In the genomic region with DNA sequence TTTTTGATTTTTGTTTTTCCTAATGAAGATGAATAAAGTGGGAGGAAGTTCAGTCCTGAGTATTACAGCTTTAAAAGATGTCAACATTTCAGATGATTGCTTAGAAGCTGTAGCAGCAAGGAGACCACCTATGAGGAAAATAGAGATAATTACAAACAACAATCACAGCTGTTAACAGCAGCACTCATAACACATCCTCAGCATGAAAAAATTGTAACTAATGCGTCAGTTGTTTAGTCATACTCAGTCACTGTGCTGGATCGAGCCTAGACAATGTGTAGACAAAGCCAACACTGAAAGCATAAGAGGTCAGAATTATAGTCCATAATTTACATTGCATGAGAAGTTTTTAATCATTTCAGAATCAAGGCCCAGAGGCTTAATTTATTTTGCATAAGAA, we compare ENCODE assay signal across 17 cellular contexts.
DNase-seq lines count a peak whose midpoint lies in the region; ATAC-seq and TF ChIP-seq lines count a peak whose summit lies in the region.
"Had no signal": no experiment of that assay in that cellular context is flagged by ENCODE, and none has a peak within 500 bp of the region (broad histone marks: within the 10 kb centered on the region; RNA-seq: fewer than 3 reads in every experiment).

No MANE protein-coding gene starts in this region.

- H2AFZ ChIP-seq in GM23338 (0 out of 2 replicates have a peak overlapping the region, but pooled peaks have one; percentile 4), neural cell (ENCODE audit: low read depth, low read length) (no peak overlapping the region)

- H3K27me3 Mint-ChIP-seq in GM23338 (ENCODE audit: insufficient read depth, low read depth, poor library complexity) (no peaks in the 10 kb centered on the region), Caco-2 (ENCODE audit: insufficient read depth, unreplicated experiment) (no peaks in the 10 kb centered on the region)
- H3K27me3 Mint-ChIP-seq: IgD-negative memory B cell had no signal

- H3K9me2 ChIP-seq in GM23338 (ENCODE audit: insufficient read depth) (no peaks in the 10 kb centered on the region), neural cell (ENCODE audit: insufficient read depth, low read length) (no peaks in the 10 kb centered on the region)

- no peaks in the 10 kb centered on the region for H3K4me1 ChIP-seq in GM23338 (ENCODE audit: insufficient read depth)
- H3K4me1 ChIP-seq in Caco-2: peaks cover 21% of the 10 kb centered on the region

- CTCF ChIA-PET in Caco-2 (lab: Charles Lee): no interaction called here

- H3K36me3 ChIP-seq in GM23338 (ENCODE audit: insufficient read depth): no peaks in the 10 kb centered on the region
- H3K36me3 ChIP-seq in neural cell (ENCODE audit: insufficient read depth, low read length): no peaks in the 10 kb centered on the region
- H3K36me3 ChIP-seq in Caco-2 (ENCODE audit: control insufficient read depth, insufficient read depth, low read length): no peaks in the 10 kb centered on the region; the same call in 1 of the 2 replicates
- H3K36me3 ChIP-seq: BLaER1 had no signal

- H3K9ac ChIP-seq in neural cell (ENCODE audit: low read length): no peak overlapping the region
- H3K9ac ChIP-seq: BLaER1 had no signal

- H3K27ac Mint-ChIP-seq in GM23338 (no peak overlapping the region), Caco-2 (ENCODE audit: unreplicated experiment) (no peak overlapping the region)
- H3K27ac Mint-ChIP-seq: CD14-positive monocyte; CD4-positive, alpha-beta memory T cell; H9; IgD-negative memory B cell had no signal

- peak; percentile 86 for TF ChIP-seq EP300 in neural cell (conservative IDR thresholded peaks at IDR 0.05; ENCODE audit: poor library complexity, severe bottlenecking)

- no peak overlapping the region for H3K4me3 ChIP-seq in GM23338
- no peak overlapping the region for H3K4me3 ChIP-seq in neural cell (ENCODE audit: low read length)
- no peak overlapping the region for H3K4me3 ChIP-seq in Caco-2 (ENCODE audit: low read depth, low read length)
- H3K4me3 ChIP-seq: BLaER1 had no signal

- no peak for TF ChIP-seq CTCF in GM23338 (conservative IDR thresholded peaks at IDR 0.05; ENCODE audit: low read depth in 2 of 2)
- no peak for TF ChIP-seq CTCF in neural cell (IDR thresholded peaks at IDR 0.05; ENCODE audit: poor library complexity, severe bottlenecking)
- no peak for TF ChIP-seq CTCF in Caco-2 (IDR thresholded peaks at IDR 0.05; ENCODE audit: insufficient read depth in 1 of 2, low read depth in 1 of 2, low read length in 1 of 2, severe bottlenecking in 1 of 2, unreplicated experiment in 1 of 2)

- TF ChIP-seq RAD21 in neural cell (conservative IDR thresholded peaks at IDR 0.05): no peak

- H4K20me1 ChIP-seq in GM23338 (replicated peaks; ENCODE audit: insufficient read depth): no peaks in the 10 kb centered on the region
- H4K20me1 ChIP-seq in neural cell (ENCODE audit: insufficient read depth): no peaks in the 10 kb centered on the region
- H4K20me1 ChIP-seq: BLaER1 had no signal

- H3K4me1 Mint-ChIP-seq in GM23338 (no peaks in the 10 kb centered on the region), Caco-2 (ENCODE audit: low read depth, unreplicated experiment) (peaks cover 25% of the 10 kb centered on the region)
- H3K4me1 Mint-ChIP-seq: CD14-positive monocyte; CD4-positive, alpha-beta memory T cell had no signal

- H3K9me3 ChIP-seq in neural cell (ENCODE audit: low read length) (no peaks in the 10 kb centered on the region), Caco-2 (no peaks in the 10 kb centered on the region)
- H3K9me3 ChIP-seq: BLaER1 had no signal

- H3K27me3 ChIP-seq in GM23338 (ENCODE audit: insufficient read depth) (no peaks in the 10 kb centered on the region), neural cell (ENCODE audit: insufficient read depth, low read depth, low read length) (peaks cover 13% of the 10 kb centered on the region), Caco-2 (replicated peaks; ENCODE audit: control insufficient read depth, insufficient read depth, low read length) (no peaks in the 10 kb centered on the region)
- H3K27me3 ChIP-seq: BLaER1 had no signal

- H3K79me2 ChIP-seq in GM23338 (replicated peaks; ENCODE audit: insufficient read depth) (no peaks in the 10 kb centered on the region), neural cell (replicated peaks; ENCODE audit: insufficient read depth, low read length) (no peaks in the 10 kb centered on the region)

- H3K27ac ChIP-seq in GM23338 (ENCODE audit: low read depth) (no peak overlapping the region), neural cell (ENCODE audit: low read length) (no peak overlapping the region)
- H3K27ac ChIP-seq: BLaER1, HL-60 had no signal

- no peak for ATAC-seq in GM23338
- ATAC-seq in HG03520 (IDR thresholded peaks at IDR 0.05; ENCODE audit: unreplicated experiment): no peak

- H3K4me3 Mint-ChIP-seq in GM23338: no peak overlapping the region
- H3K4me3 Mint-ChIP-seq in Caco-2 (ENCODE audit: unreplicated experiment): no peak overlapping the region
- H3K4me3 Mint-ChIP-seq: CD14-positive monocyte; CD4-positive, alpha-beta memory T cell; H9; IgD-negative memory B cell had no signal

- H3K9me3 Mint-ChIP-seq in GM23338: no peaks in the 10 kb centered on the region; the same call in 2 of the 3 replicates
- peaks cover 5% of the 10 kb centered on the region for H3K9me3 Mint-ChIP-seq in Caco-2 (ENCODE audit: unreplicated experiment)
- H3K9me3 Mint-ChIP-seq: CD4-positive, alpha-beta memory T cell; H9 had no signal

- intact Hi-C loops in Caco-2 (cut with micrococcal nuclease; ENCODE audit: unreplicated experiment): loop anchor here (5.0 kb wide), 1 partner anchor 58 kb away; a partner anchor contains a TSS

- BruUV-seq in Caco-2 (replicated peaks; lab: Mats Ljungman, UMichigan): no TSS peak

- POLR2A ChIA-PET in Caco-2 (lab: Charles Lee): no interaction called here

- no peaks in the 10 kb centered on the region for H3F3A ChIP-seq in GM23338 (replicated peaks; ENCODE audit: low read depth)
- H3F3A ChIP-seq in neural cell (ENCODE audit: insufficient read depth, low read length, poor library complexity, severe bottlenecking): no peaks in the 10 kb centered on the region

- H3K36me3 Mint-ChIP-seq in GM23338 (ENCODE audit: low read depth) (no peaks in the 10 kb centered on the region), Caco-2 (ENCODE audit: insufficient read depth, unreplicated experiment) (no peaks in the 10 kb centered on the region)
- H3K36me3 Mint-ChIP-seq: CD14-positive monocyte; CD4-positive, alpha-beta memory T cell had no signal

- peak; percentile 1 for DNase-seq in COR-L47 (lab: John Stamatoyannopoulos, UW)
- no peak for DNase-seq in GM23338 (ENCODE audit: low spot score)
- DNase-seq in NCI-H2227 (lab: John Stamatoyannopoulos, UW; ENCODE audit: unreplicated experiment): peak; percentile 12
- no peak for DNase-seq in Caco-2
- no peak for DNase-seq in DMS 273 treated with DMSO at 0.1 percent for 48 hours (lab: John Stamatoyannopoulos, UW)
- DNase-seq: 8988T; CD4-positive, alpha-beta memory T cell; GDM1; GOT3; H9; KBM-7 had no signal

- no peak overlapping the region for H3K4me2 ChIP-seq in GM23338
- no peak overlapping the region for H3K4me2 ChIP-seq in neural cell (ENCODE audit: low read length)
- H3K4me2 ChIP-seq: BLaER1 had no signal

TF ChIP-seq in GM23338, 12 proteins besides CTCF, POLR2A, EP300 and RAD21:
- no peak for TF ChIP-seq JUNB (IDR thresholded peaks at IDR 0.05; ENCODE audit: unreplicated experiment)

TF ChIP-seq in neural cell, 6 proteins besides CTCF, POLR2A, EP300 and RAD21:
- TF ChIP-seq POLR2AphosphoS5 (IDR thresholded peaks at IDR 0.05): peak; percentile 95
- TF ChIP-seq EZH2 (IDR thresholded peaks at IDR 0.05; ENCODE audit: borderline replicate concordance, insufficient read depth, low read length, poor library complexity, severe bottlenecking): no peak
- TF ChIP-seq, protein P1, sequence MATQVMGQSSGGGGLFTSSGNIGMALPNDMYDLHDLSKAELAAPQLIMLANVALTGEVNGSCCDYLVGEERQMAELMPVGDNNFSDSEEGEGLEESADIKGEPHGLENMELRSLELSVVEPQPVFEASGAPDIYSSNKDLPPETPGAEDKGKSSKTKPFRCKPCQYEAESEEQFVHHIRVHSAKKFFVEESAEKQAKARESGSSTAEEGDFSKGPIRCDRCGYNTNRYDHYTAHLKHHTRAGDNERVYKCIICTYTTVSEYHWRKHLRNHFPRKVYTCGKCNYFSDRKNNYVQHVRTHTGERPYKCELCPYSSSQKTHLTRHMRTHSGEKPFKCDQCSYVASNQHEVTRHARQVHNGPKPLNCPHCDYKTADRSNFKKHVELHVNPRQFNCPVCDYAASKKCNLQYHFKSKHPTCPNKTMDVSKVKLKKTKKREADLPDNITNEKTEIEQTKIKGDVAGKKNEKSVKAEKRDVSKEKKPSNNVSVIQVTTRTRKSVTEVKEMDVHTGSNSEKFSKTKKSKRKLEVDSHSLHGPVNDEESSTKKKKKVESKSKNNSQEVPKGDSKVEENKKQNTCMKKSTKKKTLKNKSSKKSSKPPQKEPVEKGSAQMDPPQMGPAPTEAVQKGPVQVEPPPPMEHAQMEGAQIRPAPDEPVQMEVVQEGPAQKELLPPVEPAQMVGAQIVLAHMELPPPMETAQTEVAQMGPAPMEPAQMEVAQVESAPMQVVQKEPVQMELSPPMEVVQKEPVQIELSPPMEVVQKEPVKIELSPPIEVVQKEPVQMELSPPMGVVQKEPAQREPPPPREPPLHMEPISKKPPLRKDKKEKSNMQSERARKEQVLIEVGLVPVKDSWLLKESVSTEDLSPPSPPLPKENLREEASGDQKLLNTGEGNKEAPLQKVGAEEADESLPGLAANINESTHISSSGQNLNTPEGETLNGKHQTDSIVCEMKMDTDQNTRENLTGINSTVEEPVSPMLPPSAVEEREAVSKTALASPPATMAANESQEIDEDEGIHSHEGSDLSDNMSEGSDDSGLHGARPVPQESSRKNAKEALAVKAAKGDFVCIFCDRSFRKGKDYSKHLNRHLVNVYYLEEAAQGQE (IDR thresholded peaks at IDR 0.05; ENCODE audit: borderline replicate concordance): peak; percentile 17
- TF ChIP-seq MXI1 (conservative IDR thresholded peaks at IDR 0.05; ENCODE audit: poor library complexity, severe bottlenecking): no peak
- no peak for TF ChIP-seq TAF1 (IDR thresholded peaks at IDR 0.05; ENCODE audit: low read depth)

Comparison
In these comparisons a context has a peak if more than half of its experiments do, and no peak if none do; other contexts are left out.
1. DNase-seq: peak in COR-L47 (single experiment) and NCI-H2227 (single experiment); none in GM23338 (single experiment), Caco-2 (0 of 2) and DMS 273 treated with DMSO at 0.1 percent for 48 hours (single experiment).